9 cellular contexts compared by ENCODE assay signal in genomic region chr14:59215353-59215752, GRCh38. TPM values are rescaled to one million over a fixed set of nuclear protein-coding genes. Genes with fewer than 3 reads are reported as not detected.
DNase-seq lines count a peak whose midpoint lies in the region; ATAC-seq and TF ChIP-seq lines count a peak whose summit lies in the region.
"Had no signal": no experiment of that assay in that cellular context is flagged by ENCODE, and none has a peak within 500 bp of the region (broad histone marks: within the 10 kb centered on the region; RNA-seq: fewer than 3 reads in every experiment).

No MANE protein-coding gene starts in this region.

- DNase-seq in breast epithelium (ENCODE audit: low spot score in 2 of 2) (peak; percentile 72 to 73), right lobe of liver (peak; percentile 76 to 92 (median 91)), tibial nerve (ENCODE audit: low spot score in 2 of 2) (peak; percentile 54 to 66), NCI-H1105 treated with DMSO at 0.1 percent for 48 hours (lab: John Stamatoyannopoulos, UW) (no peak), endodermal cell (no peak), SW 1271 (lab: John Stamatoyannopoulos, UW) (no peak)
- no peak for DNase-seq in stimulated activated CD4-positive, alpha-beta T cell treated with anti-CD3 and anti-CD28 coated beads, Interleukin-2, amount 100 ng/mL, for 24 hours

- TF ChIP-seq CTCF in breast epithelium (IDR thresholded peaks at IDR 0.05) = no peak
- TF ChIP-seq CTCF in right lobe of liver (IDR thresholded peaks at IDR 0.05) = no peak
- TF ChIP-seq CTCF in tibial nerve (IDR thresholded peaks at IDR 0.05) = no peak
- TF ChIP-seq CTCF in endodermal cell (conservative IDR thresholded peaks at IDR 0.05) = no peak

- H3K4me3 Mint-ChIP-seq in endodermal cell = no peak overlapping the region

- peaks cover 49% of the 10 kb centered on the region for H3K4me1 Mint-ChIP-seq in endodermal cell

- H3K9me3 Mint-ChIP-seq in endodermal cell = no peaks in the 10 kb centered on the region

- 3% methylated on average over 5 of the region's 8 CpGs for WGBS in right lobe of liver (ENCODE audit: insufficient coverage, low coverage, low lambda C conversion rate, missing lambda C conversion rate)
- 18 to 21% methylated on average over 7 to 8 of the region's 8 CpGs for WGBS in tibial nerve, 2 donors
- 90 to 92% methylated on average over 4 to 8 of the region's 8 CpGs for WGBS in endodermal cell (ENCODE audit: insufficient coverage in 1 of 2, insufficient read length in 1 of 2), 2 experiments

- H3K27ac ChIP-seq in breast epithelium = peak overlapping the region; percentile 21 to 66
- H3K27ac ChIP-seq in right lobe of liver = peak overlapping the region in 1 of 3 donors; percentile 62
- H3K27ac ChIP-seq in tibial nerve = peak overlapping the region in 3 of 4 donors; percentile 12 to 70 (median 57)
- no peak overlapping the region for H3K27ac ChIP-seq in endodermal cell (ENCODE audit: low read depth, low read length)

- H3K27ac Mint-ChIP-seq in endodermal cell = no peak overlapping the region

- H3K4me3 ChIP-seq in breast epithelium = no peak overlapping the region
- H3K4me3 ChIP-seq in right lobe of liver = no peak overlapping the region
- H3K4me3 ChIP-seq in tibial nerve = no peak overlapping the region
- H3K4me3 ChIP-seq in endodermal cell (ENCODE audit: low read length) = no peak overlapping the region
- H3K4me3 ChIP-seq: K562 had no signal

- peak; percentile 9 for ATAC-seq in HG02885 (IDR thresholded peaks at IDR 0.05; ENCODE audit: poor library complexity, unreplicated experiment)
- peak; percentile 96 to 99 (median 98) for ATAC-seq in right lobe of liver
- ATAC-seq: K562 had no signal

- no peaks in the 10 kb centered on the region for H3K27me3 ChIP-seq in breast epithelium
- H3K27me3 ChIP-seq in right lobe of liver = no peaks in the 10 kb centered on the region
- H3K27me3 ChIP-seq in tibial nerve = no peaks in the 10 kb centered on the region
- H3K27me3 ChIP-seq in endodermal cell (ENCODE audit: control insufficient read depth, insufficient read depth, low read length, poor library complexity, severe bottlenecking) = no peaks in the 10 kb centered on the region

- H3K9ac ChIP-seq in endodermal cell (ENCODE audit: extremely low read depth, low read length, poor library complexity, severe bottlenecking) = no peak overlapping the region

- intact Hi-C loops in breast epithelium (cut with DNase I; ENCODE audit: low total_unique reads) (no loop called here), right lobe of liver (cut with DNase I) (no loop called here)

- no peak for TF ChIP-seq POLR2A in breast epithelium (IDR thresholded peaks at IDR 0.05)
- TF ChIP-seq POLR2A in right lobe of liver (IDR thresholded peaks at IDR 0.05) = no peak
- TF ChIP-seq POLR2A in tibial nerve (IDR thresholded peaks at IDR 0.05) = no peak

- no peaks in the 10 kb centered on the region for H3K27me3 Mint-ChIP-seq in endodermal cell (ENCODE audit: insufficient read depth)

- H3K36me3 Mint-ChIP-seq in endodermal cell (ENCODE audit: low read depth) = no peaks in the 10 kb centered on the region

- H3K9me3 ChIP-seq in breast epithelium (no peaks in the 10 kb centered on the region), right lobe of liver (no peaks in the 10 kb centered on the region), tibial nerve (no peaks in the 10 kb centered on the region), endodermal cell (ENCODE audit: control insufficient read depth, low read length) (no peaks in the 10 kb centered on the region)

- TF ChIP-seq EP300 in tibial nerve (IDR thresholded peaks at IDR 0.05) = peak in 1 of 2 donors; percentile 89

- H3K36me3 ChIP-seq in breast epithelium (no peaks in the 10 kb centered on the region), right lobe of liver (no peaks in the 10 kb centered on the region), tibial nerve (no peaks in the 10 kb centered on the region), endodermal cell (ENCODE audit: control insufficient read depth, insufficient read depth, low read length) (no peaks in the 10 kb centered on the region)

- peaks cover 6 to 17% of the 10 kb centered on the region in 2 donors for H3K4me1 ChIP-seq in breast epithelium
- H3K4me1 ChIP-seq in right lobe of liver = peaks cover 0 to 34% (median 18%) of the 10 kb centered on the region in 4 donors
- peaks cover 0 to 76% (median 30%) of the 10 kb centered on the region in 4 donors for H3K4me1 ChIP-seq in tibial nerve
- H3K4me1 ChIP-seq in endodermal cell (ENCODE audit: control insufficient read depth, insufficient read depth, low read length) = peaks cover 8% of the 10 kb centered on the region

RNA-seq across cellular contexts. Expression of gene DAAM1, which starts 26.9 kb away (rescaled TPM):
- total RNA-seq in breast epithelium (10 to 100 TPM; 50.1 to 95.9 (median 64.2) TPM), right lobe of liver (10 to 100 TPM; 17.2 to 43.6 (median 25.3) TPM), tibial nerve (10 to 100 TPM; 40.0 to 86.7 (median 57.6) TPM), endodermal cell (10 to 100 TPM; 94.0 to 99.4 TPM)
- polyA plus RNA-seq in endodermal cell (2013, experiment 1 of 2) = 59.1 TPM
- 56.3 TPM for polyA plus RNA-seq in endodermal cell (2013, experiment 2 of 2)

Comparison
In these comparisons a context has a peak if more than half of its experiments do, and no peak if none do; other contexts are left out.
1. DNase-seq: peak in breast epithelium (2 of 2), right lobe of liver (3 of 3) and tibial nerve (2 of 2); none in NCI-H1105 treated with DMSO at 0.1 percent for 48 hours (single experiment), endodermal cell (single experiment), stimulated activated CD4-positive, alpha-beta T cell treated with anti-CD3 and anti-CD28 coated beads, Interleukin-2, amount 100 ng/mL, for 24 hours (0 of 2) and SW 1271 (0 of 2).